Comparison of ENCODE assay signal across 8 cellular contexts in genomic region chr4:105147226-105148151, GRCh38. TPM values are rescaled to one million over a fixed set of nuclear protein-coding genes. Genes with fewer than 3 reads are reported as not detected.
A peak's percentile ranks its signal among the peaks of the same experiment; 100 is the strongest.
DNase-seq lines count a peak whose midpoint lies in the region; ATAC-seq and FAIRE-seq lines count a peak whose summit lies in the region.

No MANE protein-coding gene starts in this region.

- no peaks in the 10 kb centered on the region for H3K27me3 Mint-ChIP-seq in T-helper 1 cell treated with Interleukin-12 subunit alpha and Interleukin-12 subunit beta and Interleukin-4 antibody, amounts not matched to agents 30 μg/mL and 1 μg/mL, for 36 hours (ENCODE audit: low read depth)

- peak; percentile 44 for DNase-seq in Caki2 (ENCODE audit: low read depth)
- DNase-seq in caudate nucleus (lab: John Stamatoyannopoulos, UW) = peak in 51 of 61 donors; percentile 3 to 67 (median 34)
- peak; percentile 60 for DNase-seq in inferior parietal cortex (ENCODE audit: extremely low spot score)
- peak; percentile 45 for DNase-seq in small intestine
- DNase-seq in GM19239 (ENCODE audit: insufficient read length, low spot score) = no peak

- H3K4me3 ChIP-seq in HUES48 (ENCODE audit: low read depth, low read length) (peak overlapping the region; percentile 81), small intestine (ENCODE audit: low read depth in 1 of 2, low read length in 2 of 2) (peak overlapping the region; percentile 83 to 90)

- H3K4me3 Mint-ChIP-seq in T-helper 1 cell treated with Interleukin-12 subunit alpha and Interleukin-12 subunit beta and Interleukin-4 antibody, amounts not matched to agents 30 μg/mL and 1 μg/mL, for 36 hours = peak overlapping the region; percentile 94

- H3K4me1 ChIP-seq in HUES48 (ENCODE audit: control insufficient read depth, insufficient read depth, low read length) = peaks cover 5% of the 10 kb centered on the region; the same call in 1 of the 2 replicates
- peaks cover 0 to 8% of the 10 kb centered on the region in 2 donors for H3K4me1 ChIP-seq in small intestine (ENCODE audit: control insufficient read depth in 2 of 2, insufficient read depth in 1 of 2, low read depth in 1 of 2, low read length in 1 of 2)

- no peaks in the 10 kb centered on the region for H3K36me3 Mint-ChIP-seq in T-helper 1 cell treated with Interleukin-12 subunit alpha and Interleukin-12 subunit beta and Interleukin-4 antibody, amounts not matched to agents 30 μg/mL and 1 μg/mL, for 36 hours (ENCODE audit: low read depth)

- H3K9me3 ChIP-seq in HUES48 (ENCODE audit: control insufficient read depth, insufficient read depth, low read length) (no peaks in the 10 kb centered on the region), small intestine (ENCODE audit: control insufficient read depth, low read depth) (no peaks in the 10 kb centered on the region)

- H3K27me3 ChIP-seq in HUES48 (ENCODE audit: control insufficient read depth, insufficient read depth, low read length) (peaks cover 87% of the 10 kb centered on the region), small intestine (ENCODE audit: control insufficient read depth in 2 of 2, insufficient read depth in 2 of 2, low read length in 2 of 2) (no peaks in the 10 kb centered on the region)

- H3K36me3 ChIP-seq in HUES48 (ENCODE audit: control insufficient read depth, insufficient read depth, low read length) = no peaks in the 10 kb centered on the region
- no peaks in the 10 kb centered on the region for H3K36me3 ChIP-seq in small intestine (ENCODE audit: control insufficient read depth in 2 of 2, insufficient read depth in 2 of 2, low read length in 2 of 2)

- 0 to 1% (median 0%) methylated on average over 25 of the region's 25 CpGs for WGBS in small intestine, 3 donors

- H3K4me1 Mint-ChIP-seq in T-helper 1 cell treated with Interleukin-12 subunit alpha and Interleukin-12 subunit beta and Interleukin-4 antibody, amounts not matched to agents 30 μg/mL and 1 μg/mL, for 36 hours (ENCODE audit: low read depth) = peaks cover 29% of the 10 kb centered on the region

- in situ Hi-C loops in Caki2 (cut with HindIII; ENCODE audit: low pct_unique_long_range_greater_than_20kb, low sequenced_read_pairs) = no loop called here

- H3K27ac ChIP-seq in HUES48 (ENCODE audit: low read depth, low read length) = no peak overlapping the region
- peak overlapping the region; percentile 96 for H3K27ac ChIP-seq in caudate nucleus (ENCODE audit: low read depth, low read length)
- peak overlapping the region; percentile 83 to 98 for H3K27ac ChIP-seq in small intestine (ENCODE audit: low read depth in 1 of 2, low read length in 1 of 2)

- no peaks in the 10 kb centered on the region for H3K9me3 Mint-ChIP-seq in T-helper 1 cell treated with Interleukin-12 subunit alpha and Interleukin-12 subunit beta and Interleukin-4 antibody, amounts not matched to agents 30 μg/mL and 1 μg/mL, for 36 hours

- ATAC-seq in HG03565 (IDR thresholded peaks at IDR 0.05; ENCODE audit: unreplicated experiment) = no peak

- peak overlapping the region; percentile 98 for H3K27ac Mint-ChIP-seq in T-helper 1 cell treated with Interleukin-12 subunit alpha and Interleukin-12 subunit beta and Interleukin-4 antibody, amounts not matched to agents 30 μg/mL and 1 μg/mL, for 36 hours

- FAIRE-seq in small intestine (lab: Jason Lieb, UNC) (no peak), GM19239 (lab: Jason Lieb, UNC) (no peak)

- peak overlapping the region; percentile 76 for H3K9ac ChIP-seq in HUES48 (ENCODE audit: low read depth, low read length)

RNA-seq across cellular contexts. Expression of gene TET2, which starts 0.8 kb away (rescaled TPM):
- 4.1 and 4.3 TPM in 2 replicates for total RNA-seq in Caki2 (2014; rRNA removed; shearing (Covaris generic); ENCODE audit: low replicate concordance)
- polyA plus RNA-seq in small intestine = 1 to 10 TPM; 3.0 to 5.4 (median 3.9) TPM
